8 cellular contexts compared by ENCODE assay signal in genomic region chr11:119339581-119340334, GRCh38. TPM values are rescaled to one million over a fixed set of nuclear protein-coding genes. Genes with fewer than 3 reads are reported as not detected.
A peak's percentile ranks its signal among the peaks of the same experiment; 100 is the strongest.
DNase-seq lines count a peak whose midpoint lies in the region; ATAC-seq and TF ChIP-seq lines count a peak whose summit lies in the region.

No MANE protein-coding gene starts in this region.

- no peaks in the 10 kb centered on the region for H3K9me3 Mint-ChIP-seq in stimulated activated effector memory CD8-positive, alpha-beta T cell treated with anti-CD3 and anti-CD28 coated beads, Interleukin-12 subunit alpha, Interleukin-12 subunit beta, amount 100 ng/mL, for 72 hours

- peak; percentile 25 for DNase-seq in NCI-H82 (lab: John Stamatoyannopoulos, UW)
- DNase-seq in NCI-H82 treated with DMSO at 0.1 percent for 48 hours (lab: John Stamatoyannopoulos, UW; ENCODE audit: unreplicated experiment): no peak
- DNase-seq in RWPE1 (ENCODE audit: low spot score): no peak
- DNase-seq in left colon: peak; percentile 56 to 77
- DNase-seq in stimulated activated effector memory CD8-positive, alpha-beta T cell treated with anti-CD3 and anti-CD28 coated beads, Interleukin-12 subunit alpha, Interleukin-12 subunit beta, amount 100 ng/mL, for 72 hours (ENCODE audit: low spot score in 2 of 2): no peak

- peaks cover 15% of the 10 kb centered on the region for H3K36me3 Mint-ChIP-seq in stimulated activated effector memory CD8-positive, alpha-beta T cell treated with anti-CD3 and anti-CD28 coated beads, Interleukin-12 subunit alpha, Interleukin-12 subunit beta, amount 100 ng/mL, for 72 hours

- intact Hi-C loops in left colon (cut with DNase I, micrococcal nuclease): no loop called here

- H3K27ac Mint-ChIP-seq in stimulated activated effector memory CD8-positive, alpha-beta T cell treated with anti-CD3 and anti-CD28 coated beads, Interleukin-12 subunit alpha, Interleukin-12 subunit beta, amount 100 ng/mL, for 72 hours: no peak overlapping the region

- CTCF ChIA-PET in RWPE1 (lab: Yijun Ruan, JAX): interaction anchor here (0.5 to 3.5 kb wide), 23 partner anchors 9 to 918 kb away, joined by 3 to 17 read pairs (median 4); partner anchors contain the start of gene USP2

- POLR2A ChIA-PET in RWPE1 (lab: Yijun Ruan, JAX; ENCODE audit: low non-redundant PET): interaction anchor here (0.6 kb wide), 1 partner anchor 32 kb away, joined by 3 read pairs; no protein-coding TSS in a partner anchor

- peak; percentile 91 for TF ChIP-seq CTCF in RWPE1 (conservative IDR thresholded peaks at IDR 0.05; ENCODE audit: low read depth)

- peak overlapping the region; percentile 48 for H3K4me3 Mint-ChIP-seq in stimulated activated effector memory CD8-positive, alpha-beta T cell treated with anti-CD3 and anti-CD28 coated beads, Interleukin-12 subunit alpha, Interleukin-12 subunit beta, amount 100 ng/mL, for 72 hours

- peaks cover 43% of the 10 kb centered on the region for H3K4me1 Mint-ChIP-seq in stimulated activated effector memory CD8-positive, alpha-beta T cell treated with anti-CD3 and anti-CD28 coated beads, Interleukin-12 subunit alpha, Interleukin-12 subunit beta, amount 100 ng/mL, for 72 hours

- ATAC-seq in left colon (peak; percentile 64), GM19035 (IDR thresholded peaks at IDR 0.05; ENCODE audit: unreplicated experiment) (no peak), HG02763 (IDR thresholded peaks at IDR 0.05; ENCODE audit: unreplicated experiment) (no peak)
- peak; percentile 3 for ATAC-seq in stimulated activated effector memory CD8-positive, alpha-beta T cell treated with anti-CD3 and anti-CD28 coated beads, Interleukin-12 subunit alpha, Interleukin-12 subunit beta, amount 100 ng/mL, for 72 hours

- peak overlapping the region; percentile 82 for H3K27ac ChIP-seq in RWPE1
- H3K27ac ChIP-seq in cingulate gyrus (ENCODE audit: low read depth, low read length): peak overlapping the region; percentile 29

RNA-seq across cellular contexts. Expression of gene C1QTNF5, which starts 0.9 kb away (rescaled TPM):
- 1 to 10 TPM; 6.9 to 9.3 TPM for total RNA-seq in left colon

RNA-seq across cellular contexts. Expression of gene RNF26, which starts 5.4 kb away (rescaled TPM):
- total RNA-seq in left colon: 10 to 100 TPM; 19.9 to 24.0 TPM

RNA-seq across cellular contexts. Expression of gene MFRP, which starts 6.7 kb away (rescaled TPM):
- total RNA-seq in left colon: not detected

RNA-seq across cellular contexts. Expression of gene MCAM, which starts 22.8 kb away (rescaled TPM):
- total RNA-seq in left colon: 10 to 100 TPM; 12.1 to 27.1 TPM

RNA-seq across cellular contexts. Expression of gene USP2, which starts 41.7 kb away (rescaled TPM):
- 10 to 100 TPM; 26.0 to 63.6 TPM for total RNA-seq in left colon

Comparison
In these comparisons a context has a peak if more than half of its experiments do, and no peak if none do; other contexts are left out.
1. DNase-seq: peak in NCI-H82 (single experiment) and left colon (2 of 2); none in NCI-H82 treated with DMSO at 0.1 percent for 48 hours (single experiment), RWPE1 (single experiment) and stimulated activated effector memory CD8-positive, alpha-beta T cell treated with anti-CD3 and anti-CD28 coated beads, Interleukin-12 subunit alpha, Interleukin-12 subunit beta, amount 100 ng/mL, for 72 hours (0 of 2).
2. ATAC-seq: peak in left colon (single experiment) and stimulated activated effector memory CD8-positive, alpha-beta T cell treated with anti-CD3 and anti-CD28 coated beads, Interleukin-12 subunit alpha, Interleukin-12 subunit beta, amount 100 ng/mL, for 72 hours (single experiment); none in GM19035 (single experiment) and HG02763 (single experiment).